Comparison of ENCODE assay signal across 1 cellular context in the genomic region with DNA sequence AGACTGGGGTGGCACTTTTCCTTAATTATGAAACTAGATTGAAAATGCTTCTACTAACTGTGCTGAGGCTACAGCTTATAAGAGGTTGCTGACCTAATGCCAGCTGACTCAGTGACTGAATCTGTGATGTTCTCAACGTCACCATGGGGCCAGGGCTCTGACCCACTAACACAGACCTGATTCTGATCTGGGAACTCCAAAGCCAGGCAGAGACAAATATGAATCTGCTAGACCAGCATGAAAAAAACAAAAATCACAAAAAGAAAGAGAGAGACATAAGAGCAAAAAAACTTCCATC.
TF ChIP-seq lines count a peak whose summit lies in the region.

No MANE protein-coding gene starts in this region.

TF ChIP-seq in GM23338, 12 proteins besides CTCF, POLR2A, EP300 and RAD21 (continued from another document):
- TF ChIP-seq, protein P1, sequence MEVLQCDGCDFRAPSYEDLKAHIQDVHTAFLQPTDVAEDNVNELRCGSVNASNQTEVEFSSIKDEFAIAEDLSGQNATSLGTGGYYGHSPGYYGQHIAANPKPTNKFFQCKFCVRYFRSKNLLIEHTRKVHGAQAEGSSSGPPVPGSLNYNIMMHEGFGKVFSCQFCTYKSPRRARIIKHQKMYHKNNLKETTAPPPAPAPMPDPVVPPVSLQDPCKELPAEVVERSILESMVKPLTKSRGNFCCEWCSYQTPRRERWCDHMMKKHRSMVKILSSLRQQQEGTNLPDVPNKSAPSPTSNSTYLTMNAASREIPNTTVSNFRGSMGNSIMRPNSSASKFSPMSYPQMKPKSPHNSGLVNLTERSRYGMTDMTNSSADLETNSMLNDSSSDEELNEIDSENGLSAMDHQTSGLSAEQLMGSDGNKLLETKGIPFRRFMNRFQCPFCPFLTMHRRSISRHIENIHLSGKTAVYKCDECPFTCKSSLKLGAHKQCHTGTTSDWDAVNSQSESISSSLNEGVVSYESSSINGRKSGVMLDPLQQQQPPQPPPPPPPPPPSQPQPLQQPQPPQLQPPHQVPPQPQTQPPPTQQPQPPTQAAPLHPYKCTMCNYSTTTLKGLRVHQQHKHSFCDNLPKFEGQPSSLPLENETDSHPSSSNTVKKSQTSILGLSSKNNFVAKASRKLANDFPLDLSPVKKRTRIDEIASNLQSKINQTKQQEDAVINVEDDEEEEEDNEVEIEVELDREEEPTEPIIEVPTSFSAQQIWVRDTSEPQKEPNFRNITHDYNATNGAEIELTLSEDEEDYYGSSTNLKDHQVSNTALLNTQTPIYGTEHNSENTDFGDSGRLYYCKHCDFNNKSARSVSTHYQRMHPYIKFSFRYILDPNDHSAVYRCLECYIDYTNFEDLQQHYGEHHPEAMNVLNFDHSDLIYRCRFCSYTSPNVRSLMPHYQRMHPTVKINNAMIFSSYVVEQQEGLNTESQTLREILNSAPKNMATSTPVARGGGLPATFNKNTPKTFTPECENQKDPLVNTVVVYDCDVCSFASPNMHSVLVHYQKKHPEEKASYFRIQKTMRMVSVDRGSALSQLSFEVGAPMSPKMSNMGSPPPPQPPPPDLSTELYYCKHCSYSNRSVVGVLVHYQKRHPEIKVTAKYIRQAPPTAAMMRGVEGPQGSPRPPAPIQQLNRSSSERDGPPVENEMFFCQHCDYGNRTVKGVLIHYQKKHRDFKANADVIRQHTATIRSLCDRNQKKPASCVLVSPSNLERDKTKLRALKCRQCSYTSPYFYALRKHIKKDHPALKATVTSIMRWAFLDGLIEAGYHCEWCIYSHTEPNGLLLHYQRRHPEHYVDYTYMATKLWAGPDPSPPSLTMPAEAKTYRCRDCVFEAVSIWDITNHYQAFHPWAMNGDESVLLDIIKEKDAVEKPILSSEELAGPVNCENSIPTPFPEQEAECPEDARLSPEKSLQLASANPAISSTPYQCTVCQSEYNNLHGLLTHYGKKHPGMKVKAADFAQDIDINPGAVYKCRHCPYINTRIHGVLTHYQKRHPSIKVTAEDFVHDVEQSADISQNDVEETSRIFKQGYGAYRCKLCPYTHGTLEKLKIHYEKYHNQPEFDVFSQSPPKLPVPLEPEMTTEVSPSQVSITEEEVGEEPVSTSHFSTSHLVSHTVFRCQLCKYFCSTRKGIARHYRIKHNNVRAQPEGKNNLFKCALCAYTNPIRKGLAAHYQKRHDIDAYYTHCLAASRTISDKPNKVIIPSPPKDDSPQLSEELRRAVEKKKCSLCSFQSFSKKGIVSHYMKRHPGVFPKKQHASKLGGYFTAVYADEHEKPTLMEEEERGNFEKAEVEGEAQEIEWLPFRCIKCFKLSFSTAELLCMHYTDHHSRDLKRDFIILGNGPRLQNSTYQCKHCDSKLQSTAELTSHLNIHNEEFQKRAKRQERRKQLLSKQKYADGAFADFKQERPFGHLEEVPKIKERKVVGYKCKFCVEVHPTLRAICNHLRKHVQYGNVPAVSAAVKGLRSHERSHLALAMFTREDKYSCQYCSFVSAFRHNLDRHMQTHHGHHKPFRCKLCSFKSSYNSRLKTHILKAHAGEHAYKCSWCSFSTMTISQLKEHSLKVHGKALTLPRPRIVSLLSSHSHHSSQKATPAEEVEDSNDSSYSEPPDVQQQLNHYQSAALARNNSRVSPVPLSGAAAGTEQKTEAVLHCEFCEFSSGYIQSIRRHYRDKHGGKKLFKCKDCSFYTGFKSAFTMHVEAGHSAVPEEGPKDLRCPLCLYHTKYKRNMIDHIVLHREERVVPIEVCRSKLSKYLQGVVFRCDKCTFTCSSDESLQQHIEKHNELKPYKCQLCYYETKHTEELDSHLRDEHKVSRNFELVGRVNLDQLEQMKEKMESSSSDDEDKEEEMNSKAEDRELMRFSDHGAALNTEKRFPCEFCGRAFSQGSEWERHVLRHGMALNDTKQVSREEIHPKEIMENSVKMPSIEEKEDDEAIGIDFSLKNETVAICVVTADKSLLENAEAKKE (CRISPR knock-in tag; IDR thresholded peaks at IDR 0.05), result no peak
- TF ChIP-seq EZH2 (IDR thresholded peaks at IDR 0.05; ENCODE audit: low read depth, unreplicated experiment), result no peak
- no peak for TF ChIP-seq EZH2phosphoT487 (IDR thresholded peaks at IDR 0.05; ENCODE audit: unreplicated experiment)
- no peak for TF ChIP-seq ZNF114 (CRISPR knock-in tag; IDR thresholded peaks at IDR 0.05)
- TF ChIP-seq CREB1 (CRISPR knock-in tag; IDR thresholded peaks at IDR 0.05; ENCODE audit: low read depth), result no peak
- TF ChIP-seq JUNB (IDR thresholded peaks at IDR 0.05; ENCODE audit: unreplicated experiment), result no peak
- TF ChIP-seq, protein P2, sequence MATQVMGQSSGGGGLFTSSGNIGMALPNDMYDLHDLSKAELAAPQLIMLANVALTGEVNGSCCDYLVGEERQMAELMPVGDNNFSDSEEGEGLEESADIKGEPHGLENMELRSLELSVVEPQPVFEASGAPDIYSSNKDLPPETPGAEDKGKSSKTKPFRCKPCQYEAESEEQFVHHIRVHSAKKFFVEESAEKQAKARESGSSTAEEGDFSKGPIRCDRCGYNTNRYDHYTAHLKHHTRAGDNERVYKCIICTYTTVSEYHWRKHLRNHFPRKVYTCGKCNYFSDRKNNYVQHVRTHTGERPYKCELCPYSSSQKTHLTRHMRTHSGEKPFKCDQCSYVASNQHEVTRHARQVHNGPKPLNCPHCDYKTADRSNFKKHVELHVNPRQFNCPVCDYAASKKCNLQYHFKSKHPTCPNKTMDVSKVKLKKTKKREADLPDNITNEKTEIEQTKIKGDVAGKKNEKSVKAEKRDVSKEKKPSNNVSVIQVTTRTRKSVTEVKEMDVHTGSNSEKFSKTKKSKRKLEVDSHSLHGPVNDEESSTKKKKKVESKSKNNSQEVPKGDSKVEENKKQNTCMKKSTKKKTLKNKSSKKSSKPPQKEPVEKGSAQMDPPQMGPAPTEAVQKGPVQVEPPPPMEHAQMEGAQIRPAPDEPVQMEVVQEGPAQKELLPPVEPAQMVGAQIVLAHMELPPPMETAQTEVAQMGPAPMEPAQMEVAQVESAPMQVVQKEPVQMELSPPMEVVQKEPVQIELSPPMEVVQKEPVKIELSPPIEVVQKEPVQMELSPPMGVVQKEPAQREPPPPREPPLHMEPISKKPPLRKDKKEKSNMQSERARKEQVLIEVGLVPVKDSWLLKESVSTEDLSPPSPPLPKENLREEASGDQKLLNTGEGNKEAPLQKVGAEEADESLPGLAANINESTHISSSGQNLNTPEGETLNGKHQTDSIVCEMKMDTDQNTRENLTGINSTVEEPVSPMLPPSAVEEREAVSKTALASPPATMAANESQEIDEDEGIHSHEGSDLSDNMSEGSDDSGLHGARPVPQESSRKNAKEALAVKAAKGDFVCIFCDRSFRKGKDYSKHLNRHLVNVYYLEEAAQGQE (IDR thresholded peaks at IDR 0.05; ENCODE audit: unreplicated experiment), result no peak
TF ChIP-seq in GM23338: peak in this region for 0.
